Comparison of ENCODE assay signal across 1 cellular context in the genomic region with DNA sequence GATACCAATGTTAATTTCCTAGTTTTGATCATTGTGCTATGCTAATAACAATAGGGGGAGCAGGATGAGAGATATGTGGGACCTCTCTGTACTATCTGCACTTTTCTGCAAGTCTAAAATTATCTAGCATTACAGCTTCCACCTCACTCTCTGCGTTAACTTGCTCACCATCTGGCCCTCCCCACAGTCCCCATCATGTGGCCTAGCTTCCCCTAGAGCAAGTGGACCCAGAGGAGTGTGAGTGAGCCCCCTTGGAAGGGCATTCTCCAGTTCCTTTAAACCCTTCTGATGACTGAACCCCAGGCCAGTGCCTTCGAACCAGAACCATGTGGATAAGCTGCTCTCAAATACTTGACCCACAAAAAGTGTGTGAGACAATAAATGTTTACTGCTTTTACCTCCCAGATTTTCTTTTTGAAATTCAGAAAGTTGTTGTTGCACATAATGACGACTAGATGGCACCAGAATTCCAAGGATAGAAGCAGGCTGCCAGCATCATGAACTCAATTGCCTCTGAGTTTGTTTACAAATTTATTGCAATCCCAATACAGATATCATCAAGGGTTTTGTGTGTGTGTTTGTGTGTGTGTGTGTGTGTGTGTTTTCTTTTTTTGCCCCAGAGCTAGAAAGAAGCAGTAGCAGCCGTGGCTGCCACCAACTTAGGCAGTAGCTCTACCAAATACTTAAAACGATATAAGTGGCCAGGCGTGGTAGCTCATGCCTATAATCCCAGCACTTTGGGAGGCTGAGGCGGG.
A peak's percentile ranks its signal among the peaks of the same experiment; 100 is the strongest.
TF ChIP-seq lines count a peak whose summit lies in the region.

No MANE protein-coding gene starts in this region.

TF ChIP-seq in HEK293, 187 proteins besides CTCF, POLR2A, EP300 and RAD21 (continued from another document):
- TF ChIP-seq, protein P1, sequence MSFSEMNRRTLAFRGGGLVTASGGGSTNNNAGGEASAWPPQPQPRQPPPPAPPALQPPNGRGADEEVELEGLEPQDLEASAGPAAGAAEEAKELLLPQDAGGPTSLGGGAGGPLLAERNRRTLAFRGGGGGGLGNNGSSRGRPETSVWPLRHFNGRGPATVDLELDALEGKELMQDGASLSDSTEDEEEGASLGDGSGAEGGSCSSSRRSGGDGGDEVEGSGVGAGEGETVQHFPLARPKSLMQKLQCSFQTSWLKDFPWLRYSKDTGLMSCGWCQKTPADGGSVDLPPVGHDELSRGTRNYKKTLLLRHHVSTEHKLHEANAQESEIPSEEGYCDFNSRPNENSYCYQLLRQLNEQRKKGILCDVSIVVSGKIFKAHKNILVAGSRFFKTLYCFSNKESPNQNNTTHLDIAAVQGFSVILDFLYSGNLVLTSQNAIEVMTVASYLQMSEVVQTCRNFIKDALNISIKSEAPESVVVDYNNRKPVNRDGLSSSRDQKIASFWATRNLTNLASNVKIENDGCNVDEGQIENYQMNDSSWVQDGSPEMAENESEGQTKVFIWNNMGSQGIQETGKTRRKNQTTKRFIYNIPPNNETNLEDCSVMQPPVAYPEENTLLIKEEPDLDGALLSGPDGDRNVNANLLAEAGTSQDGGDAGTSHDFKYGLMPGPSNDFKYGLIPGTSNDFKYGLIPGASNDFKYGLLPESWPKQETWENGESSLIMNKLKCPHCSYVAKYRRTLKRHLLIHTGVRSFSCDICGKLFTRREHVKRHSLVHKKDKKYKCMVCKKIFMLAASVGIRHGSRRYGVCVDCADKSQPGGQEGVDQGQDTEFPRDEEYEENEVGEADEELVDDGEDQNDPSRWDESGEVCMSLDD (tag by site-specific recombination; IDR thresholded peaks at IDR 0.05) = no peak
- TF ChIP-seq, protein P2, sequence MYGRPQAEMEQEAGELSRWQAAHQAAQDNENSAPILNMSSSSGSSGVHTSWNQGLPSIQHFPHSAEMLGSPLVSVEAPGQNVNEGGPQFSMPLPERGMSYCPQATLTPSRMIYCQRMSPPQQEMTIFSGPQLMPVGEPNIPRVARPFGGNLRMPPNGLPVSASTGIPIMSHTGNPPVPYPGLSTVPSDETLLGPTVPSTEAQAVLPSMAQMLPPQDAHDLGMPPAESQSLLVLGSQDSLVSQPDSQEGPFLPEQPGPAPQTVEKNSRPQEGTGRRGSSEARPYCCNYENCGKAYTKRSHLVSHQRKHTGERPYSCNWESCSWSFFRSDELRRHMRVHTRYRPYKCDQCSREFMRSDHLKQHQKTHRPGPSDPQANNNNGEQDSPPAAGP (tag by site-specific recombination; IDR thresholded peaks at IDR 0.05) = 0 out of 2 replicates have a peak, but pooled peaks have one; percentile 10
